22 cellular contexts compared by ENCODE assay signal in genomic region chr16:82452002-82452741, GRCh38.
A peak's percentile ranks its signal among the peaks of the same experiment; 100 is the strongest.
DNase-seq lines count a peak whose midpoint lies in the region; ATAC-seq and TF ChIP-seq lines count a peak whose summit lies in the region.
"Had no signal": no experiment of that assay in that cellular context is flagged by ENCODE, and none has a peak within 500 bp of the region (broad histone marks: within the 10 kb centered on the region; RNA-seq: fewer than 3 reads in every experiment).

No MANE protein-coding gene starts in this region.

- no peaks in the 10 kb centered on the region for H3K27me3 ChIP-seq in BLaER1 treated with 17β-estradiol and CSF1 and Interleukin-3, amounts not matched to agents 10 nM and 100 nM
- H3K27me3 ChIP-seq: MG63 had no signal

- intact Hi-C loops in activated T-helper 2 cell treated with anti-CD3 and anti-CD28 coated beads, Interferon-gamma antibody, Interleukin-2, Interleukin-4, amounts not matched to agents 10 μg/mL and 5 μg/mL and 100 μg/mL, durations not matched to agents 14 hours and 24 hours and 36 hours (cut with micrococcal nuclease) = no loop called here
- intact Hi-C loops in CD14-positive monocyte (cut with micrococcal nuclease) = no loop called here

- DNase-seq in DMS153 treated with DMSO at 0.1 percent for 48 hours (lab: John Stamatoyannopoulos, UW; ENCODE audit: unreplicated experiment) (peak; percentile 14), immature natural killer cell (peak in 1 of 3 donors; percentile 34), NCI-H82 treated with DMSO at 0.1 percent for 48 hours (lab: John Stamatoyannopoulos, UW; ENCODE audit: unreplicated experiment) (no peak), CD14-positive monocyte (ENCODE audit: low spot score) (no peak)
- DNase-seq in natural killer cell treated with Interleukin-12 subunit alpha and Interleukin-12 subunit beta and Interleukin-15 and Interleukin-18, amount 100 ng/mL, for 72 hours (ENCODE audit: low spot score) = no peak
- no peak for DNase-seq in activated T-helper 2 cell treated with anti-CD3 and anti-CD28 coated beads, Interferon-gamma antibody, Interleukin-2, Interleukin-4, amounts not matched to agents 10 μg/mL and 5 μg/mL and 100 μg/mL, durations not matched to agents 14 hours and 24 hours and 36 hours (ENCODE audit: low spot score)
- DNase-seq: ACHN; AML-193; CD4-positive, alpha-beta memory T cell; GDM1; HFFc6; Karpas-422; MG63; NCI-H1092; NCI-H1694; NCI-H345; NCI-H526; OCI-M1; SIG-M5 had no signal

- no peak overlapping the region for H3K9ac ChIP-seq in BLaER1 treated with 17β-estradiol and CSF1 and Interleukin-3, amounts not matched to agents 10 nM and 100 nM

- no peaks in the 10 kb centered on the region for H3K36me3 Mint-ChIP-seq in immature natural killer cell
- no peaks in the 10 kb centered on the region for H3K36me3 Mint-ChIP-seq in natural killer cell treated with Interleukin-12 subunit alpha and Interleukin-12 subunit beta and Interleukin-15 and Interleukin-18, amount 100 ng/mL, for 72 hours
- no peaks in the 10 kb centered on the region for H3K36me3 Mint-ChIP-seq in activated T-helper 2 cell treated with anti-CD3 and anti-CD28 coated beads, Interferon-gamma antibody, Interleukin-2, Interleukin-4, amounts not matched to agents 10 μg/mL and 5 μg/mL and 100 μg/mL, durations not matched to agents 14 hours and 24 hours and 36 hours (ENCODE audit: low read depth)
- H3K36me3 Mint-ChIP-seq in CD14-positive monocyte = no peaks in the 10 kb centered on the region
- H3K36me3 Mint-ChIP-seq: CD4-positive, alpha-beta memory T cell had no signal

- peaks cover 8 to 21% of the 10 kb centered on the region in 2 donors for H3K4me1 Mint-ChIP-seq in immature natural killer cell
- peaks cover 14 to 34% of the 10 kb centered on the region in 2 donors for H3K4me1 Mint-ChIP-seq in natural killer cell treated with Interleukin-12 subunit alpha and Interleukin-12 subunit beta and Interleukin-15 and Interleukin-18, amount 100 ng/mL, for 72 hours (ENCODE audit: low read depth in 2 of 2)
- peaks cover 1% of the 10 kb centered on the region for H3K4me1 Mint-ChIP-seq in activated T-helper 2 cell treated with anti-CD3 and anti-CD28 coated beads, Interferon-gamma antibody, Interleukin-2, Interleukin-4, amounts not matched to agents 10 μg/mL and 5 μg/mL and 100 μg/mL, durations not matched to agents 14 hours and 24 hours and 36 hours (ENCODE audit: low read depth)
- H3K4me1 Mint-ChIP-seq in CD14-positive monocyte = no peaks in the 10 kb centered on the region

- H4K20me1 ChIP-seq in BLaER1 treated with 17β-estradiol and CSF1 and Interleukin-3, amounts not matched to agents 10 nM and 100 nM = no peaks in the 10 kb centered on the region

- H3K27ac ChIP-seq in BLaER1 treated with 17β-estradiol and CSF1 and Interleukin-3, amounts not matched to agents 10 nM and 100 nM = no peak overlapping the region

- TF ChIP-seq CTCF in CD14-positive monocyte (IDR thresholded peaks at IDR 0.05) = no peak

- H3K27me3 Mint-ChIP-seq in immature natural killer cell (ENCODE audit: low read depth in 3 of 3) (peaks cover 2 to 8% (median 3%) of the 10 kb centered on the region in 3 donors), CD14-positive monocyte (ENCODE audit: low read depth in 3 of 3) (peaks cover 2 to 13% (median 3%) of the 10 kb centered on the region in 3 donors)
- H3K27me3 Mint-ChIP-seq in natural killer cell treated with Interleukin-12 subunit alpha and Interleukin-12 subunit beta and Interleukin-15 and Interleukin-18, amount 100 ng/mL, for 72 hours = peaks cover 0 to 12% of the 10 kb centered on the region in 2 donors
- H3K27me3 Mint-ChIP-seq in activated T-helper 2 cell treated with anti-CD3 and anti-CD28 coated beads, Interferon-gamma antibody, Interleukin-2, Interleukin-4, amounts not matched to agents 10 μg/mL and 5 μg/mL and 100 μg/mL, durations not matched to agents 14 hours and 24 hours and 36 hours (ENCODE audit: low read depth) = peaks cover 2% of the 10 kb centered on the region

- peak in 1 of 2 donors; percentile 56 for ATAC-seq in natural killer cell treated with Interleukin-12 subunit alpha and Interleukin-12 subunit beta and Interleukin-15 and Interleukin-18, amount 100 ng/mL, for 72 hours
- ATAC-seq in HG02759 (IDR thresholded peaks at IDR 0.05; ENCODE audit: unreplicated experiment) = no peak
- ATAC-seq: GM12878 had no signal

- H3K4me3 Mint-ChIP-seq in immature natural killer cell = peak overlapping the region in 4 of 5 donors; percentile 2 to 70 (median 37)
- H3K4me3 Mint-ChIP-seq in natural killer cell treated with Interleukin-12 subunit alpha and Interleukin-12 subunit beta and Interleukin-15 and Interleukin-18, amount 100 ng/mL, for 72 hours = peak overlapping the region; percentile 60
- H3K4me3 Mint-ChIP-seq in activated T-helper 2 cell treated with anti-CD3 and anti-CD28 coated beads, Interferon-gamma antibody, Interleukin-2, Interleukin-4, amounts not matched to agents 10 μg/mL and 5 μg/mL and 100 μg/mL, durations not matched to agents 14 hours and 24 hours and 36 hours (ENCODE audit: low read depth) = no peak overlapping the region
- H3K4me3 Mint-ChIP-seq in CD14-positive monocyte = no peak overlapping the region
- H3K4me3 Mint-ChIP-seq: CD4-positive, alpha-beta memory T cell; HFFc6 had no signal

- no peaks in the 10 kb centered on the region for H3K36me3 ChIP-seq in BLaER1 treated with 17β-estradiol and CSF1 and Interleukin-3, amounts not matched to agents 10 nM and 100 nM
- H3K36me3 ChIP-seq: MG63 had no signal

- no peak overlapping the region for H3K4me3 ChIP-seq in BLaER1 treated with 17β-estradiol and CSF1 and Interleukin-3, amounts not matched to agents 10 nM and 100 nM
- H3K4me3 ChIP-seq: GM12878, MG63 had no signal

- H3K4me1 ChIP-seq in BLaER1 treated with 17β-estradiol and CSF1 and Interleukin-3, amounts not matched to agents 10 nM and 100 nM = peaks cover 13 to 17% (median 15%) of the 10 kb centered on the region in 10 experiments

- H3K4me2 ChIP-seq in BLaER1 treated with 17β-estradiol and CSF1 and Interleukin-3, amounts not matched to agents 10 nM and 100 nM = peak overlapping the region; percentile 20 to 76 (median 60)

- peak overlapping the region in 4 of 6 donors; percentile 28 to 50 (median 38) for H3K27ac Mint-ChIP-seq in immature natural killer cell
- H3K27ac Mint-ChIP-seq in natural killer cell treated with Interleukin-12 subunit alpha and Interleukin-12 subunit beta and Interleukin-15 and Interleukin-18, amount 100 ng/mL, for 72 hours = peak overlapping the region in 1 of 2 donors; percentile 34
- H3K27ac Mint-ChIP-seq in activated T-helper 2 cell treated with anti-CD3 and anti-CD28 coated beads, Interferon-gamma antibody, Interleukin-2, Interleukin-4, amounts not matched to agents 10 μg/mL and 5 μg/mL and 100 μg/mL, durations not matched to agents 14 hours and 24 hours and 36 hours = no peak overlapping the region
- no peak overlapping the region for H3K27ac Mint-ChIP-seq in CD14-positive monocyte
- H3K27ac Mint-ChIP-seq: CD4-positive, alpha-beta memory T cell; HFFc6 had no signal

- H3K9me3 Mint-ChIP-seq in immature natural killer cell (no peaks in the 10 kb centered on the region), CD14-positive monocyte (no peaks in the 10 kb centered on the region)
- H3K9me3 Mint-ChIP-seq in natural killer cell treated with Interleukin-12 subunit alpha and Interleukin-12 subunit beta and Interleukin-15 and Interleukin-18, amount 100 ng/mL, for 72 hours = no peaks in the 10 kb centered on the region
- H3K9me3 Mint-ChIP-seq in activated T-helper 2 cell treated with anti-CD3 and anti-CD28 coated beads, Interferon-gamma antibody, Interleukin-2, Interleukin-4, amounts not matched to agents 10 μg/mL and 5 μg/mL and 100 μg/mL, durations not matched to agents 14 hours and 24 hours and 36 hours = no peaks in the 10 kb centered on the region

- no peaks in the 10 kb centered on the region for H3K9me3 ChIP-seq in BLaER1 treated with 17β-estradiol and CSF1 and Interleukin-3, amounts not matched to agents 10 nM and 100 nM (replicated peaks in 1 of 11)
- H3K9me3 ChIP-seq: MG63 had no signal

Comparison
In these comparisons a context has a peak if more than half of its experiments do, and no peak if none do; other contexts are left out.
1. H3K27ac Mint-ChIP-seq: peak in immature natural killer cell (4 of 6); none in activated T-helper 2 cell treated with anti-CD3 and anti-CD28 coated beads, Interferon-gamma antibody, Interleukin-2, Interleukin-4, amounts not matched to agents 10 μg/mL and 5 μg/mL and 100 μg/mL, durations not matched to agents 14 hours and 24 hours and 36 hours (single experiment) and CD14-positive monocyte (0 of 7).
2. H3K4me3 Mint-ChIP-seq: peak in immature natural killer cell (4 of 5) and natural killer cell treated with Interleukin-12 subunit alpha and Interleukin-12 subunit beta and Interleukin-15 and Interleukin-18, amount 100 ng/mL, for 72 hours (single experiment); none in activated T-helper 2 cell treated with anti-CD3 and anti-CD28 coated beads, Interferon-gamma antibody, Interleukin-2, Interleukin-4, amounts not matched to agents 10 μg/mL and 5 μg/mL and 100 μg/mL, durations not matched to agents 14 hours and 24 hours and 36 hours (single experiment) and CD14-positive monocyte (0 of 2).